ENCODE assay signal across 8 cellular contexts in the genomic region with DNA sequence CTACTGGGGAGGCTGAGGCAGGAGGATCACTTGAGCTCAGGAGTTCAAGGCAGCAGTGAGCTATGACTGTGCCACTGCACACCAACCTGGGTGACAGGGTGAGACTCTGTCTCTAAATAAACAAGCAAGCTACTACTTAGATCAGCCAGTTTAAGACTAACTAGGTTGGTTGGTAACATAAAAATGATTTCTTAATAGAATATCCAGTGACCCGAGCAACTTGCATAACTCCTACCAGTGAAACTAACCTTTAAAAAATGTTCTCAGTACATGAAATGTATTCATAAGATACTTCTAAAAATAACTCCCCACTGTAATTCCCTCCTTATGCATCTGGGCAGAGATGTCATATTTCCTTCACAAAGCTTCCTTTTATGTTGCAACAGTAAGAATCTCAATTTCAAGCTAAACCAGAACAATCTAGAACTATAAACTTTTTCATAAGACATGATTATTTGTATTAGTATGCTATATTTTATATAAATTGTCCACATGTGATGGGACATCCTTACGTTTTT. TPM values are rescaled to one million over a fixed set of nuclear protein-coding genes. Genes with fewer than 3 reads are reported as not detected.
DNase-seq lines count a peak whose midpoint lies in the region; ATAC-seq, FAIRE-seq and TF ChIP-seq lines count a peak whose summit lies in the region.

No MANE protein-coding gene starts in this region.

- H4K20me1 ChIP-seq in endothelial cell of umbilical vein (replicated peaks; ENCODE audit: control insufficient read depth, extremely low read depth, insufficient read depth, low read length) = no peaks in the 10 kb centered on the region

- peaks cover 70% of the 10 kb centered on the region for H3K79me2 ChIP-seq in endothelial cell of umbilical vein (ENCODE audit: control insufficient read depth, insufficient read depth, low read length)

- TF ChIP-seq CTCF in endothelial cell of umbilical vein (IDR thresholded peaks at IDR 0.05; ENCODE audit: extremely low read depth in 1 of 2, insufficient read depth in 1 of 2, low read depth in 1 of 2, low read length in 2 of 2) = no peak
- TF ChIP-seq CTCF in psoas muscle (IDR thresholded peaks at IDR 0.05) = no peak

- H3K27me3 ChIP-seq in endothelial cell of umbilical vein (ENCODE audit: control insufficient read depth in 2 of 2, insufficient read depth in 2 of 2, low read length in 2 of 2) (no peaks in the 10 kb centered on the region), psoas muscle (ENCODE audit: insufficient read depth in 3 of 3, low read length in 2 of 3) (no peaks in the 10 kb centered on the region)

- H3K4me2 ChIP-seq in endothelial cell of umbilical vein (ENCODE audit: insufficient read depth, low read length) = peak overlapping the region; percentile 83

- no peaks in the 10 kb centered on the region for H3K9me3 ChIP-seq in endothelial cell of umbilical vein (replicated peaks; ENCODE audit: control insufficient read depth, insufficient read depth, low read length)
- H3K9me3 ChIP-seq in psoas muscle = no peaks in the 10 kb centered on the region

- WGBS in psoas muscle, 3 donors = 10 to 18% (median 12%) methylated on average over 2 of the region's 2 CpGs

- ATAC-seq in psoas muscle = peak; percentile 37 to 87 (median 78)
- ATAC-seq in GM18868 (IDR thresholded peaks at IDR 0.05; ENCODE audit: unreplicated experiment) = no peak

- H3K4me1 ChIP-seq in endothelial cell of umbilical vein (ENCODE audit: control insufficient read depth, extremely low read depth, insufficient read depth, low read length) = peaks cover 48% of the 10 kb centered on the region
- peaks cover 12% of the 10 kb centered on the region for H3K4me1 ChIP-seq in psoas muscle

- intact Hi-C loops in endothelial cell of umbilical vein (cut with micrococcal nuclease) = loop anchor here (2.0 kb wide), 3 partner anchors 14 to 50 kb away; no protein-coding TSS in a partner anchor
- intact Hi-C loops in psoas muscle (cut with DNase I) = no loop called here
- intact Hi-C loops in head of caudate nucleus (cut with DNase I) = no loop called here

- H3K4me3 ChIP-seq in endothelial cell of umbilical vein (replicated peaks in 1 of 3; ENCODE audit: insufficient read depth in 1 of 3, low read depth in 1 of 3, low read length in 3 of 3) = no peak overlapping the region
- no peak overlapping the region for H3K4me3 ChIP-seq in psoas muscle

- FAIRE-seq in endothelial cell of umbilical vein (lab: Jason Lieb, UNC) (no peak), GM19239 (lab: Jason Lieb, UNC) (no peak)

- H2AFZ ChIP-seq in endothelial cell of umbilical vein (ENCODE audit: low read depth, low read length) = no peak overlapping the region

- CTCF ChIA-PET in endothelial cell of umbilical vein (lab: Charles Lee) = interaction anchor here (0.6 to 5.0 kb wide), 7 partner anchors 10 to 173 kb away, joined by 3 to 37 read pairs (median 5); partner anchors contain the start of gene SUDS3

- dilution Hi-C loops in endothelial cell of umbilical vein (cut with MboI; ENCODE audit: extremely low pct_ligation_motif_present, low sequenced_read_pairs) = no loop called here

- H3K36me3 ChIP-seq in endothelial cell of umbilical vein (ENCODE audit: control insufficient read depth in 2 of 2, extremely low read depth in 1 of 2, insufficient read depth in 2 of 2, low read length in 2 of 2) (no peaks in the 10 kb centered on the region), psoas muscle (ENCODE audit: insufficient read depth in 1 of 2, low read depth in 1 of 2) (no peaks in the 10 kb centered on the region)

- DNase-seq in activated CD4-positive, alpha-beta T cell treated with anti-CD3 and anti-CD28 coated beads, Interleukin-2, amount 50 U/mL, for 48 hours = peak; percentile 18 to 31
- no peak for DNase-seq in activated CD4-positive, alpha-beta T cell treated with anti-CD3 and anti-CD28 coated beads for 48 hours
- peak; percentile 66 for DNase-seq in OCI-M1 (lab: John Stamatoyannopoulos, UW)
- DNase-seq in endothelial cell of umbilical vein (ENCODE audit: low read depth, low spot score) = no peak
- no peak for DNase-seq in psoas muscle
- no peak for DNase-seq in GM19239 (ENCODE audit: insufficient read length, low spot score)
- DNase-seq in head of caudate nucleus = no peak

- POLR2A ChIA-PET in endothelial cell of umbilical vein (lab: Charles Lee) = no interaction called here

- no TSS peak for BruUV-seq in endothelial cell of umbilical vein (replicated peaks; lab: Mats Ljungman, UMichigan)

- H3K27ac ChIP-seq in endothelial cell of umbilical vein (ENCODE audit: insufficient read depth, low read depth, low read length) (peak overlapping the region; percentile 50), psoas muscle (peak overlapping the region; percentile 47)

- H3K9ac ChIP-seq in endothelial cell of umbilical vein (replicated peaks; ENCODE audit: extremely low read depth, insufficient read depth, low read length) = no peak overlapping the region

- H3K9me1 ChIP-seq in endothelial cell of umbilical vein (replicated peaks; ENCODE audit: control insufficient read depth, extremely low read depth, insufficient read depth, low read length) = no peaks in the 10 kb centered on the region

- TF ChIP-seq POLR2A in endothelial cell of umbilical vein (IDR thresholded peaks at IDR 0.05; ENCODE audit: low read depth, low read length) = no peak

TF ChIP-seq in endothelial cell of umbilical vein, 7 proteins besides CTCF, POLR2A, EP300 and RAD21:
- TF ChIP-seq GATA2 (IDR thresholded peaks at IDR 0.05; ENCODE audit: insufficient read depth, insufficient read length, low read depth, low read length) = no peak
- TF ChIP-seq FOS (IDR thresholded peaks at IDR 0.05; ENCODE audit: borderline replicate concordance, insufficient read depth, low read length) = no peak
- TF ChIP-seq EZH2 (IDR thresholded peaks at IDR 0.05; ENCODE audit: borderline replicate concordance, low read depth, low read length, severe bottlenecking) = no peak
- TF ChIP-seq, protein P1, sequence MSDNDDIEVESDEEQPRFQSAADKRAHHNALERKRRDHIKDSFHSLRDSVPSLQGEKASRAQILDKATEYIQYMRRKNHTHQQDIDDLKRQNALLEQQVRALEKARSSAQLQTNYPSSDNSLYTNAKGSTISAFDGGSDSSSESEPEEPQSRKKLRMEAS (IDR thresholded peaks at IDR 0.05; ENCODE audit: insufficient read depth, insufficient read length) = no peak
- TF ChIP-seq POLR2AphosphoS5 (IDR thresholded peaks at IDR 0.05; ENCODE audit: insufficient read depth, low read depth, low read length) = no peak
- TF ChIP-seq MYC (IDR thresholded peaks at IDR 0.05; ENCODE audit: low read depth, low read length) = no peak
- no peak for TF ChIP-seq JUN (IDR thresholded peaks at IDR 0.05; ENCODE audit: borderline replicate concordance, insufficient read depth, insufficient read length, low read depth)
TF ChIP-seq in endothelial cell of umbilical vein: peak in this region for 0.

RNA-seq across cellular contexts. Expression of gene TAOK3, which starts 15.8 kb away (rescaled TPM):
- total RNA-seq in endothelial cell of umbilical vein (23.1 and 28.9 TPM in 2 replicates), psoas muscle (10 to 100 TPM; 13.5 to 18.4 (median 18.2) TPM)
- polyA plus RNA-seq in endothelial cell of umbilical vein (7.6 and 11.3 TPM in 2 replicates), psoas muscle (10 to 100 TPM in 1 of 3 donors, 1 to 10 TPM in 2; 6.5 to 22.2 (median 7.5) TPM)
- 16.0 and 16.1 TPM in 2 replicates for polyA plus RNA-seq in endothelial cell of umbilical vein (2011; cell fraction: cytosol; rRNA removed)
- polyA plus RNA-seq in endothelial cell of umbilical vein (2011; cell fraction: nucleus; rRNA removed) = 32.4 and 40.3 TPM in 2 replicates
- 33.8 and 43.3 TPM in 2 replicates for polyA plus RNA-seq in endothelial cell of umbilical vein (2012)
- polyA minus RNA-seq in endothelial cell of umbilical vein = 52.6 and 59.0 TPM in 2 replicates
- polyA minus RNA-seq in endothelial cell of umbilical vein (2011; cell fraction: cytosol; rRNA and poly(A)+ RNA removed) = 6.0 TPM
- 38.0 and 52.2 TPM in 2 replicates for polyA minus RNA-seq in endothelial cell of umbilical vein (2011; cell fraction: nucleus; rRNA and poly(A)+ RNA removed)

RNA-seq across cellular contexts. Expression of gene SUDS3, which starts 19.5 kb away (rescaled TPM):
- 25.6 and 27.4 TPM in 2 replicates for total RNA-seq in endothelial cell of umbilical vein
- 14.3 and 16.9 TPM in 2 replicates for polyA plus RNA-seq in endothelial cell of umbilical vein
- polyA plus RNA-seq in endothelial cell of umbilical vein (2011; cell fraction: cytosol; rRNA removed) = 10.6 and 11.7 TPM in 2 replicates
- 39.6 and 53.1 TPM in 2 replicates for polyA plus RNA-seq in endothelial cell of umbilical vein (2011; cell fraction: nucleus; rRNA removed)
- polyA plus RNA-seq in endothelial cell of umbilical vein (2012) = 15.9 and 17.1 TPM in 2 replicates
- polyA minus RNA-seq in endothelial cell of umbilical vein = 36.2 and 38.4 TPM in 2 replicates
- polyA minus RNA-seq in endothelial cell of umbilical vein (2011; cell fraction: cytosol; rRNA and poly(A)+ RNA removed) = 13.4 TPM
- 34.2 and 42.4 TPM in 2 replicates for polyA minus RNA-seq in endothelial cell of umbilical vein (2011; cell fraction: nucleus; rRNA and poly(A)+ RNA removed)
- 10 to 100 TPM; 15.6 to 27.1 (median 22.4) TPM for total RNA-seq in psoas muscle
- 10 to 100 TPM in 1 of 3 donors, 1 to 10 TPM in 2; 8.3 to 27.8 (median 9.0) TPM for polyA plus RNA-seq in psoas muscle

Comparison
In these comparisons a context has a peak if more than half of its experiments do, and no peak if none do; other contexts are left out.
1. DNase-seq: peak in activated CD4-positive, alpha-beta T cell treated with anti-CD3 and anti-CD28 coated beads, Interleukin-2, amount 50 U/mL, for 48 hours (2 of 2) and OCI-M1 (single experiment); none in activated CD4-positive, alpha-beta T cell treated with anti-CD3 and anti-CD28 coated beads for 48 hours (single experiment), endothelial cell of umbilical vein (single experiment), psoas muscle (0 of 2), GM19239 (single experiment) and head of caudate nucleus (0 of 42).